ENCODE assay signal across 2 cellular contexts in genomic region chr14:80955434-80955939, GRCh38.
TF ChIP-seq lines count a peak whose summit lies in the region.

Gene TSHR, plus strand, starts transcription at chr14:80955621. Its CDS starts 60 bp downstream, at chr14:80955681.

TF ChIP-seq in A549, 52 proteins besides CTCF, POLR2A, EP300 and RAD21 (continued from another document):
- TF ChIP-seq, protein P1, sequence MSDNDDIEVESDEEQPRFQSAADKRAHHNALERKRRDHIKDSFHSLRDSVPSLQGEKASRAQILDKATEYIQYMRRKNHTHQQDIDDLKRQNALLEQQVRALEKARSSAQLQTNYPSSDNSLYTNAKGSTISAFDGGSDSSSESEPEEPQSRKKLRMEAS (IDR thresholded peaks at IDR 0.05) = no peak

TF ChIP-seq in GM12878, 131 proteins besides CTCF, POLR2A, EP300 and RAD21:
- TF ChIP-seq, protein P2, sequence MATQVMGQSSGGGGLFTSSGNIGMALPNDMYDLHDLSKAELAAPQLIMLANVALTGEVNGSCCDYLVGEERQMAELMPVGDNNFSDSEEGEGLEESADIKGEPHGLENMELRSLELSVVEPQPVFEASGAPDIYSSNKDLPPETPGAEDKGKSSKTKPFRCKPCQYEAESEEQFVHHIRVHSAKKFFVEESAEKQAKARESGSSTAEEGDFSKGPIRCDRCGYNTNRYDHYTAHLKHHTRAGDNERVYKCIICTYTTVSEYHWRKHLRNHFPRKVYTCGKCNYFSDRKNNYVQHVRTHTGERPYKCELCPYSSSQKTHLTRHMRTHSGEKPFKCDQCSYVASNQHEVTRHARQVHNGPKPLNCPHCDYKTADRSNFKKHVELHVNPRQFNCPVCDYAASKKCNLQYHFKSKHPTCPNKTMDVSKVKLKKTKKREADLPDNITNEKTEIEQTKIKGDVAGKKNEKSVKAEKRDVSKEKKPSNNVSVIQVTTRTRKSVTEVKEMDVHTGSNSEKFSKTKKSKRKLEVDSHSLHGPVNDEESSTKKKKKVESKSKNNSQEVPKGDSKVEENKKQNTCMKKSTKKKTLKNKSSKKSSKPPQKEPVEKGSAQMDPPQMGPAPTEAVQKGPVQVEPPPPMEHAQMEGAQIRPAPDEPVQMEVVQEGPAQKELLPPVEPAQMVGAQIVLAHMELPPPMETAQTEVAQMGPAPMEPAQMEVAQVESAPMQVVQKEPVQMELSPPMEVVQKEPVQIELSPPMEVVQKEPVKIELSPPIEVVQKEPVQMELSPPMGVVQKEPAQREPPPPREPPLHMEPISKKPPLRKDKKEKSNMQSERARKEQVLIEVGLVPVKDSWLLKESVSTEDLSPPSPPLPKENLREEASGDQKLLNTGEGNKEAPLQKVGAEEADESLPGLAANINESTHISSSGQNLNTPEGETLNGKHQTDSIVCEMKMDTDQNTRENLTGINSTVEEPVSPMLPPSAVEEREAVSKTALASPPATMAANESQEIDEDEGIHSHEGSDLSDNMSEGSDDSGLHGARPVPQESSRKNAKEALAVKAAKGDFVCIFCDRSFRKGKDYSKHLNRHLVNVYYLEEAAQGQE (IDR thresholded peaks at IDR 0.05; ENCODE audit: low read depth, low read length) = no peak
- TF ChIP-seq CHD4 (IDR thresholded peaks at IDR 0.05) (no peak), KAT2A (conservative IDR thresholded peaks at IDR 0.05; ENCODE audit: control insufficient read depth, low read depth, low read length) (no peak), ZNF274 (IDR thresholded peaks at IDR 0.05; ENCODE audit: insufficient read depth, insufficient read length) (no peak), CBX5 (IDR thresholded peaks at IDR 0.05; ENCODE audit: low read depth) (no peak), RFX5 (IDR thresholded peaks at IDR 0.05; ENCODE audit: low read depth, low read length) (no peak), MXI1 (IDR thresholded peaks at IDR 0.05; ENCODE audit: low read depth, low read length) (no peak), SRF (IDR thresholded peaks at IDR 0.05; ENCODE audit: low read depth in 2 of 2, low read length in 2 of 2) (no peak), LARP7 (IDR thresholded peaks at IDR 0.05) (no peak), STAT3 (IDR thresholded peaks at IDR 0.05; ENCODE audit: low read depth, low read length) (no peak), TAF1 (IDR thresholded peaks at IDR 0.05; ENCODE audit: borderline replicate concordance, low read depth, low read length) (no peak), MTA2 (IDR thresholded peaks at IDR 0.05; ENCODE audit: low read depth) (no peak)
TF ChIP-seq in GM12878: peak in this region for 0.
